22 cellular contexts compared by ENCODE assay signal in the genomic region with DNA sequence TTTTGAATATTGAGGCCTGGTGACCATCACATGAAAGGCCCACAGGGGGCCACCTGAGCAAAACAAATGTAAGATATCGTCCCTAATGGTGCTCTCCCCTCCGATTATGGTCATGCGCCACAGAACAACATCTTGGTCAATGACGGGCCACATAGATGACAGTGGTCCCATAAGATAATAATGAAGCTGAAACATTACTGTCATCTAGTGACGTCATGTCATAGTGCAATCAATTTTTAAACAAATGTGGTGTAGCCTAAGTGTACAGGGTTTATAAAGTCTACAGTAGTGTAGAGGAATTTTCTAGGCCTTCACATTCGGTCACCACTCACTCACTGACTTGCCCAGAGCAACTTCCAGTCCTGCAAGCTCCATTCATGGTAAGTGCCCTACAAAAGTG.
"Had no signal": no experiment of that assay in that cellular context is flagged by ENCODE, and none has a peak within 500 bp of the region (broad histone marks: within the 10 kb centered on the region; RNA-seq: fewer than 3 reads in every experiment).

No MANE protein-coding gene starts in this region.

- H3K36me3 ChIP-seq: gastrocnemius medialis, neutrophil, spleen, thoracic aorta, tibial nerve had no signal

- H3K27ac ChIP-seq: esophagus squamous epithelium, gastrocnemius medialis, neutrophil, parathyroid adenoma, skin epidermis, spleen, thoracic aorta, tibial nerve, upper lobe of left lung had no signal

- H3K27me3 Mint-ChIP-seq: memory B cell had no signal

- H3K4me1 ChIP-seq: parathyroid adenoma had no signal

- H3K4me3 ChIP-seq: esophagus squamous epithelium, gastrocnemius medialis, lung, skin epidermis, spleen, thoracic aorta, tibial nerve, upper lobe of left lung had no signal

- H3K4me3 Mint-ChIP-seq: effector memory CD8-positive, alpha-beta T cell; memory B cell; natural killer cell; stimulated activated memory B cell treated with anti-CD40 and anti-IgM and Interleukin-4, amounts not matched to agents 10 μg/mL and 1 μg/mL and 100 μg/mL, for 72 hours; stimulated activated naive CD8-positive, alpha-beta T cell treated with anti-CD3 and anti-CD28 coated beads, Interleukin-15, Interleukin-2, amounts not matched to agents 100 ng/mL and 50 ng/mL, for 24 hours had no signal

- H3K36me3 Mint-ChIP-seq: memory B cell; natural killer cell; stimulated activated memory B cell treated with anti-CD40 and anti-IgM and Interleukin-4, amounts not matched to agents 10 μg/mL and 1 μg/mL and 100 μg/mL, for 72 hours had no signal

- H2AFZ ChIP-seq: parathyroid adenoma had no signal

- H3K27ac Mint-ChIP-seq: effector memory CD8-positive, alpha-beta T cell; memory B cell; natural killer cell; progenitor cell of endocrine pancreas; stimulated activated memory B cell treated with anti-CD40 and anti-IgM and Interleukin-4, amounts not matched to agents 10 μg/mL and 1 μg/mL and 100 μg/mL, for 72 hours; stimulated activated naive CD8-positive, alpha-beta T cell treated with anti-CD3 and anti-CD28 coated beads, Interleukin-15, Interleukin-2, amounts not matched to agents 100 ng/mL and 50 ng/mL, for 24 hours had no signal

- ATAC-seq: effector memory CD8-positive, alpha-beta T cell; gastrocnemius medialis; natural killer cell; right cardiac atrium; stimulated activated memory B cell treated with anti-CD40 and anti-IgM and Interleukin-4, amounts not matched to agents 10 μg/mL and 1 μg/mL and 100 μg/mL, for 72 hours had no signal

- DNase-seq: cortex of kidney; effector memory CD8-positive, alpha-beta T cell; erythroblast; esophagus squamous epithelium; foreskin fibroblast; gastrocnemius medialis; head of caudate nucleus; natural killer cell; right cardiac atrium; spleen; stimulated activated CD4-positive, alpha-beta T cell treated with anti-CD3 and anti-CD28 coated beads, Interleukin-4, amount 100 ng/mL, for 4 hours; upper lobe of left lung had no signal

- H3K9me3 Mint-ChIP-seq: effector memory CD8-positive, alpha-beta T cell; memory B cell; natural killer cell; stimulated activated memory B cell treated with anti-CD40 and anti-IgM and Interleukin-4, amounts not matched to agents 10 μg/mL and 1 μg/mL and 100 μg/mL, for 72 hours; stimulated activated naive CD8-positive, alpha-beta T cell treated with anti-CD3 and anti-CD28 coated beads, Interleukin-15, Interleukin-2, amounts not matched to agents 100 ng/mL and 50 ng/mL, for 24 hours had no signal

- H3K9me3 ChIP-seq: esophagus squamous epithelium, gastrocnemius medialis, neutrophil, spleen, thoracic aorta, tibial nerve, upper lobe of left lung had no signal

- H3K9ac ChIP-seq: parathyroid adenoma had no signal

- H3K27me3 ChIP-seq: gastrocnemius medialis, tibial nerve, upper lobe of left lung had no signal

- H3K79me2 ChIP-seq: parathyroid adenoma had no signal
